In the genomic region with DNA sequence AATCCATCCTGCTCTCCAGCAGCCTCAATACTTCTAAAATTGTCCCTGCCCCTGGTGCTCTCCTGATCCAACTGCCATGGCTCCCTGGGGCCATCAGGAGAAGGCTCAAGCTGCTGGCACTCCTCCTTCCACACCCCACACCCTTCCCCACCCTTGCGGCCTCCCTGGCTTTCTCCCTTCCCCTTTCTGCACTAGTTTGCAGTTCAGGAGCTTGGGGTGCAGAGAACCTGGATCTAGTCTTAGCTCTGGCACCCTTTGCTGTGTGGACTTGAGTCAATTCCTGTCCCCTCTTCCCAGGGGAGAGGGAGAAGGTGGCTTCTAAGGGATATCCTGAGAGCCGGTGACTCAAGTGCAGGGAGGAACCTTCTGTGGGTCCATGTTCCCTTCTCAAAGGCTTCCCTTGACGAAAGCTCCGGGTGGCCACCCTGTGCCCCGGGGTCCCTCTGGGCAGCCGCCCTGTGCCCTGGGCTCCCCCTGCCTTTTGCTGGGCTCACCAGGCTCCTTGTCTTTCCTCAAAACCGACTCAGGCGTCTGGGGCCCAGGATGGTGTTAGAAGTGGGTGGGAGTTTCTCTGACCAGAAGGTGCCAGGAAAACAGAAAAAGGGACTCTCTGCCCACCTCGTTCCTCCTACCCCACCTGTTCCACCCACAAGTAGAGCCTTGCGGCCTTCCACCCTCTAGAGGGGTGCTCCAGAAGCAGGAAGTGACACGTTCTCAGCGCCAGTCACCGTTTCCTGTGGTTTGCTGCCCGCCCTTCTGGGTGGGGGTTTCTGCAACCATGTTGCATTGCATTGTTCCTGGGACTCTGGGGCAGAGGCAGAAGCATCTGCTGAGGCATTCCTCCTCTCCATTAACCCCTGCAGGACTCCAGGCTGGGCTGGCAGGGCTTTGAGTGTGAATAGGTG, we compare ENCODE assay signal across 9 cellular contexts. TPM values are rescaled to one million over a fixed set of nuclear protein-coding genes. Genes with fewer than 3 reads are reported as not detected.
DNase-seq lines count a peak whose midpoint lies in the region; ATAC-seq and TF ChIP-seq lines count a peak whose summit lies in the region.
"Had no signal": no experiment of that assay in that cellular context is flagged by ENCODE, and none has a peak within 500 bp of the region (broad histone marks: within the 10 kb centered on the region; RNA-seq: fewer than 3 reads in every experiment).

No MANE protein-coding gene starts in this region.

- no peak overlapping the region for H4K8ac ChIP-seq in neuronal stem cell (ENCODE audit: low read depth, low read length)

- no peak overlapping the region for H2BK15ac ChIP-seq in neuronal stem cell (ENCODE audit: low read length)

- H3K27me3 Mint-ChIP-seq in activated CD8-positive, alpha-beta T cell treated with anti-CD3 and anti-CD28 coated beads, Interleukin-2, amount 10 ng/mL, durations not matched to agents 7 days and 5 days (ENCODE audit: low read depth): no peaks in the 10 kb centered on the region

- H3K9me3 ChIP-seq in skeletal muscle satellite cell (replicated peaks; ENCODE audit: low read length) (no peaks in the 10 kb centered on the region), neuronal stem cell (replicated peaks in 1 of 2; ENCODE audit: control insufficient read depth in 2 of 2, insufficient read depth in 1 of 2, low read depth in 1 of 2, low read length in 2 of 2) (peaks cover 5% of the 10 kb centered on the region in 2 donors)
- H3K9me3 ChIP-seq: ovary had no signal

- no peaks in the 10 kb centered on the region for H3K9me3 Mint-ChIP-seq in activated CD8-positive, alpha-beta T cell treated with anti-CD3 and anti-CD28 coated beads, Interleukin-2, amount 10 ng/mL, durations not matched to agents 7 days and 5 days (ENCODE audit: insufficient read depth)

- peak; percentile 83 for DNase-seq in EH (ENCODE audit: low read depth)
- peak; percentile 91 for DNase-seq in M059J (ENCODE audit: low read depth)
- DNase-seq in activated CD8-positive, alpha-beta T cell treated with anti-CD3 and anti-CD28 coated beads, Interleukin-2, amount 10 ng/mL, durations not matched to agents 7 days and 5 days: peak; percentile 94
- peak in 1 of 2 experiments; percentile 19 for DNase-seq in erythroblast (lab: John Stamatoyannopoulos, UW)
- no peak for DNase-seq in NCI-H2081 treated with DMSO at 0.1 percent for 48 hours (lab: John Stamatoyannopoulos, UW)
- no peak for DNase-seq in neuronal stem cell (ENCODE audit: low spot score)

- TF ChIP-seq POLR2A in erythroblast (IDR thresholded peaks at IDR 0.05; ENCODE audit: low read length): peak; percentile 25

- POLR2A ChIA-PET in activated CD8-positive, alpha-beta T cell treated with anti-CD3 and anti-CD28 coated beads, Interleukin-2, amount 10 ng/mL, durations not matched to agents 7 days and 5 days (lab: Charles Lee): interaction anchor here (0.7 to 1.9 kb wide), 8 partner anchors 8 to 47 kb away, joined by 3 to 7 read pairs (median 4); a partner anchor contains a TSS

- H3K79me1 ChIP-seq in neuronal stem cell (ENCODE audit: low read depth, low read length): no peaks in the 10 kb centered on the region

- H2AK5ac ChIP-seq in neuronal stem cell (ENCODE audit: low read depth, low read length): no peak overlapping the region

- peak overlapping the region; percentile 74 for H3K4me3 Mint-ChIP-seq in activated CD8-positive, alpha-beta T cell treated with anti-CD3 and anti-CD28 coated beads, Interleukin-2, amount 10 ng/mL, durations not matched to agents 7 days and 5 days

- H3K4me3 ChIP-seq in skeletal muscle satellite cell (ENCODE audit: low read length): no peak overlapping the region
- H3K4me3 ChIP-seq in neuronal stem cell (ENCODE audit: low read length in 2 of 2): no peak overlapping the region
- H3K4me3 ChIP-seq: ovary had no signal

- H3K4me1 Mint-ChIP-seq in activated CD8-positive, alpha-beta T cell treated with anti-CD3 and anti-CD28 coated beads, Interleukin-2, amount 10 ng/mL, durations not matched to agents 7 days and 5 days (ENCODE audit: low read depth): peaks cover 70% of the 10 kb centered on the region

- no peak overlapping the region for H2BK12ac ChIP-seq in neuronal stem cell (ENCODE audit: low read length)

- ATAC-seq in GM21717 (IDR thresholded peaks at IDR 0.05; ENCODE audit: unreplicated experiment): peak; percentile 77
- peak; percentile 90 for ATAC-seq in activated CD8-positive, alpha-beta T cell treated with anti-CD3 and anti-CD28 coated beads, Interleukin-2, amount 10 ng/mL, durations not matched to agents 7 days and 5 days

- no peak overlapping the region for H3K4ac ChIP-seq in neuronal stem cell (ENCODE audit: low read length)

- CTCF ChIA-PET in activated CD8-positive, alpha-beta T cell treated with anti-CD3 and anti-CD28 coated beads, Interleukin-2, amount 10 ng/mL, durations not matched to agents 7 days and 5 days (lab: Charles Lee): interaction anchor here (0.7 to 6.9 kb wide), 12 partner anchors 12 to 144 kb away, joined by 3 to 66 read pairs (median 4); a partner anchor contains a TSS

- no peaks in the 10 kb centered on the region for H3K27me3 ChIP-seq in skeletal muscle satellite cell (ENCODE audit: control insufficient read depth, insufficient read depth, low read length)
- no peaks in the 10 kb centered on the region for H3K27me3 ChIP-seq in neuronal stem cell (ENCODE audit: control insufficient read depth in 3 of 3, insufficient read depth in 3 of 3, low read depth in 1 of 3, low read length in 3 of 3)
- H3K27me3 ChIP-seq: ovary had no signal

- peaks cover 67% of the 10 kb centered on the region for H3K4me1 ChIP-seq in skeletal muscle satellite cell (ENCODE audit: control insufficient read depth, insufficient read depth, low read length)
- H3K4me1 ChIP-seq in neuronal stem cell (ENCODE audit: control insufficient read depth in 2 of 2, insufficient read depth in 1 of 2, low read depth in 1 of 2, low read length in 2 of 2): peaks cover 8 to 9% of the 10 kb centered on the region in 2 donors

- no peak overlapping the region for H3K18ac ChIP-seq in neuronal stem cell (ENCODE audit: low read length)

- H3K9ac ChIP-seq in skeletal muscle satellite cell (ENCODE audit: low read depth, low read length) (peak overlapping the region; percentile 50), neuronal stem cell (ENCODE audit: low read depth, low read length, poor library complexity) (no peak overlapping the region)

- H3K14ac ChIP-seq in neuronal stem cell (ENCODE audit: low read length): no peak overlapping the region

- peak overlapping the region; percentile 97 for H3K27ac Mint-ChIP-seq in activated CD8-positive, alpha-beta T cell treated with anti-CD3 and anti-CD28 coated beads, Interleukin-2, amount 10 ng/mL, durations not matched to agents 7 days and 5 days

- H4K91ac ChIP-seq in neuronal stem cell (ENCODE audit: low read depth, low read length, poor library complexity): no peak overlapping the region

- no peak overlapping the region for H2BK5ac ChIP-seq in neuronal stem cell (ENCODE audit: low read length)

- H3K27ac ChIP-seq in neuronal stem cell (replicated peaks; ENCODE audit: low read length): no peak overlapping the region
- H3K27ac ChIP-seq: ovary had no signal

- no peak overlapping the region for H3K23ac ChIP-seq in neuronal stem cell (ENCODE audit: low read depth, low read length, poor library complexity)

- H3K36me3 ChIP-seq in skeletal muscle satellite cell (ENCODE audit: insufficient read depth, low read length) (peaks cover 16% of the 10 kb centered on the region), neuronal stem cell (replicated peaks in 1 of 2; ENCODE audit: control insufficient read depth in 2 of 2, insufficient read depth in 2 of 2, low read length in 2 of 2) (peaks cover 6 to 8% of the 10 kb centered on the region in 2 donors)
- H3K36me3 ChIP-seq: ovary had no signal

- H3K4me2 ChIP-seq in skeletal muscle satellite cell (ENCODE audit: low read length): peak overlapping the region; percentile 33
- no peak overlapping the region for H3K4me2 ChIP-seq in neuronal stem cell (ENCODE audit: insufficient read depth, low read length, poor library complexity, severe bottlenecking)

- peaks cover 78% of the 10 kb centered on the region for H3K36me3 Mint-ChIP-seq in activated CD8-positive, alpha-beta T cell treated with anti-CD3 and anti-CD28 coated beads, Interleukin-2, amount 10 ng/mL, durations not matched to agents 7 days and 5 days (ENCODE audit: low read depth)

- H2AFZ ChIP-seq in neuronal stem cell (ENCODE audit: low read length): no peak overlapping the region

- H2BK120ac ChIP-seq in neuronal stem cell (ENCODE audit: low read depth, low read length): no peak overlapping the region

- no CpG with 5 or more reads among the region's 14 CpGs for WGBS in neuronal stem cell (ENCODE audit: extremely low coverage in 2 of 2, insufficient read length in 2 of 2, insufficient replicate concordance in 1 of 2), 2 donors

RNA-seq across cellular contexts. Expression of a gene that starts 15.0 kb away (rescaled TPM):
- 6.7 and 10.1 TPM in 2 replicates for total RNA-seq in M059J (2014; rRNA removed; shearing (Covaris generic))
- 10 to 100 TPM; 67.8 to 73.0 TPM for total RNA-seq in activated CD8-positive, alpha-beta T cell treated with anti-CD3 and anti-CD28 coated beads, Interleukin-2, amount 10 ng/mL, durations not matched to agents 7 days and 5 days
- 15.2 and 37.6 TPM in 2 replicates for total RNA-seq in skeletal muscle satellite cell (2012; rRNA removed)
- 29.4 TPM for polyA plus RNA-seq in neuronal stem cell (2013, experiment 1 of 2)
- 30.0 TPM for polyA plus RNA-seq in neuronal stem cell (2013, experiment 2 of 2)

RNA-seq across cellular contexts. Expression of a gene that starts 17.6 kb away (rescaled TPM):
- 0.42 TPM in 1 of 2 replicates, not detected in the other for total RNA-seq in M059J (2014; rRNA removed; shearing (Covaris generic))
- under 1 TPM; 0.13 to 0.32 TPM for total RNA-seq in activated CD8-positive, alpha-beta T cell treated with anti-CD3 and anti-CD28 coated beads, Interleukin-2, amount 10 ng/mL, durations not matched to agents 7 days and 5 days
- total RNA-seq in skeletal muscle satellite cell (2012; rRNA removed): 0.25 and 1.1 TPM in 2 replicates
- 0.03 TPM for polyA plus RNA-seq in neuronal stem cell (2013, experiment 1 of 2)
- polyA plus RNA-seq in neuronal stem cell (2013, experiment 2 of 2): 0.03 TPM

RNA-seq across cellular contexts. Expression of a gene that starts 39.2 kb away (rescaled TPM):
- 432 and 496 TPM in 2 replicates for total RNA-seq in M059J (2014; rRNA removed; shearing (Covaris generic))
- total RNA-seq in activated CD8-positive, alpha-beta T cell treated with anti-CD3 and anti-CD28 coated beads, Interleukin-2, amount 10 ng/mL, durations not matched to agents 7 days and 5 days: 100 to 1,000 TPM; 167 to 170 TPM
- 248 and 256 TPM in 2 replicates for total RNA-seq in skeletal muscle satellite cell (2012; rRNA removed)
- polyA plus RNA-seq in neuronal stem cell (2013, experiment 1 of 2): 191 TPM
- polyA plus RNA-seq in neuronal stem cell (2013, experiment 2 of 2): 183 TPM

Comparison
In these comparisons a context has a peak if more than half of its experiments do, and no peak if none do; other contexts are left out.
1. DNase-seq: peak in EH (single experiment), M059J (single experiment) and activated CD8-positive, alpha-beta T cell treated with anti-CD3 and anti-CD28 coated beads, Interleukin-2, amount 10 ng/mL, durations not matched to agents 7 days and 5 days (single experiment); none in NCI-H2081 treated with DMSO at 0.1 percent for 48 hours (single experiment) and neuronal stem cell (single experiment).